Comparison of ENCODE assay signal across 27 cellular contexts in genomic region chrX:132101206-132101605, GRCh38. TPM values are rescaled to one million over a fixed set of nuclear protein-coding genes. Genes with fewer than 3 reads are reported as not detected.
"Had no signal": no experiment of that assay in that cellular context is flagged by ENCODE, and none has a peak within 500 bp of the region (broad histone marks: within the 10 kb centered on the region; RNA-seq: fewer than 3 reads in every experiment).

No MANE protein-coding gene starts in this region.

- H3K4me3 ChIP-seq: coronary artery, dorsolateral prefrontal cortex, esophagus muscularis mucosa, gastrocnemius medialis, heart right ventricle, left lung, lower lobe of right lung, mucosa of descending colon had no signal

- H3K36me3 ChIP-seq: esophagus muscularis mucosa, gastrocnemius medialis, heart right ventricle, left lung, lower lobe of right lung had no signal

- DNase-seq: dermis blood vessel endothelial cell; dorsolateral prefrontal cortex; effector CD4-positive, alpha-beta T cell; effector memory CD4-positive, alpha-beta T cell; endodermal cell; foreskin melanocyte; gastrocnemius medialis; glutamatergic neuron; head of caudate nucleus; heart right ventricle; hippocampal formation; left cardiac atrium; left lung; left ventricle myocardium superior; lower lobe of right lung; mesenchymal stem cell; mucosa of descending colon had no signal

- ATAC-seq: gastrocnemius medialis, heart right ventricle, left cardiac atrium, left lung, left ventricle myocardium superior, lower lobe of right lung, mucosa of descending colon had no signal

- H3K9me3 ChIP-seq: esophagus muscularis mucosa, gastrocnemius medialis, heart right ventricle, left lung, lower lobe of right lung, mucosa of descending colon had no signal

- H3K27ac ChIP-seq: coronary artery, dorsolateral prefrontal cortex, esophagus muscularis mucosa, gastrocnemius medialis, heart right ventricle, left lung, lower lobe of right lung had no signal

- H3K4me1 ChIP-seq: esophagus muscularis mucosa, gastrocnemius medialis, heart right ventricle, left lung, lower lobe of right lung had no signal

- H3K27me3 ChIP-seq: gastrocnemius medialis had no signal

RNA-seq across cellular contexts. Expression of gene FRMD7, which starts 26.6 kb away (rescaled TPM):
- total RNA-seq: cerebellum, dermis blood vessel endothelial cell, endodermal cell, epithelial cell of proximal tubule, esophagus muscularis mucosa, fibroblast of villous mesenchyme, gastrocnemius medialis, glomerular endothelial cell, kidney epithelial cell, left cardiac atrium, left lung, lower lobe of right lung, lung microvascular endothelial cell, mesenteric fat pad, mucosa of descending colon had no signal
- polyA plus RNA-seq: heart right ventricle, keratinocyte had no signal
